Comparison of ENCODE assay signal across 26 cellular contexts in genomic region chr2:232484628-232485332, GRCh38. TPM values are rescaled to one million over a fixed set of nuclear protein-coding genes. Genes with fewer than 3 reads are reported as not detected.
DNase-seq lines count a peak whose midpoint lies in the region; ATAC-seq and TF ChIP-seq lines count a peak whose summit lies in the region.
"Had no signal": no experiment of that assay in that cellular context is flagged by ENCODE, and none has a peak within 500 bp of the region (broad histone marks: within the 10 kb centered on the region; RNA-seq: fewer than 3 reads in every experiment).

No MANE protein-coding gene starts in this region.

- peaks cover 74% of the 10 kb centered on the region for H3K27me3 Mint-ChIP-seq in activated naive CD4-positive, alpha-beta T cell treated with anti-CD3 and anti-CD28 coated beads, Interleukin-2, amount 10 ng/mL, durations not matched to agents 7 days and 5 days
- peaks cover 20 to 50% of the 10 kb centered on the region in 2 donors for H3K27me3 Mint-ChIP-seq in T-cell
- peaks cover 68% of the 10 kb centered on the region for H3K27me3 Mint-ChIP-seq in endodermal cell (ENCODE audit: insufficient read depth)
- peaks cover 34% of the 10 kb centered on the region for H3K27me3 Mint-ChIP-seq in osteocyte (ENCODE audit: unreplicated experiment)

- no peak for ATAC-seq in T-cell (replicated peaks in 1 of 4)
- ATAC-seq in stimulated activated effector memory CD8-positive, alpha-beta T cell treated with anti-CD3 and anti-CD28 coated beads, Interleukin-12 subunit alpha, Interleukin-12 subunit beta, amount 100 ng/mL, for 72 hours = no peak
- ATAC-seq in GM18870 (IDR thresholded peaks at IDR 0.05; ENCODE audit: unreplicated experiment) = no peak
- ATAC-seq: heart right ventricle had no signal

- WGBS in endodermal cell (ENCODE audit: insufficient coverage in 1 of 2, insufficient read length in 1 of 2), 2 experiments = 87 to 91% methylated on average over 6 to 12 of the region's 12 CpGs

- no peaks in the 10 kb centered on the region for H3K9me3 ChIP-seq in endodermal cell (ENCODE audit: control insufficient read depth, low read length)
- H3K9me3 ChIP-seq: HAP-1, heart right ventricle, suprapubic skin had no signal

- DNase-seq in activated naive CD4-positive, alpha-beta T cell treated with anti-CD3 and anti-CD28 coated beads, Interleukin-2, amount 10 ng/mL, durations not matched to agents 7 days and 5 days = peak; percentile 16
- DNase-seq in activated naive CD4-positive, alpha-beta T cell (lab: John Stamatoyannopoulos, UW) = no peak
- no peak for DNase-seq in T-cell
- DNase-seq in endodermal cell = peak; percentile 42
- no peak for DNase-seq in osteocyte (ENCODE audit: extremely low spot score, unreplicated experiment)
- no peak for DNase-seq in stimulated activated effector memory CD8-positive, alpha-beta T cell treated with anti-CD3 and anti-CD28 coated beads, Interleukin-12 subunit alpha, Interleukin-12 subunit beta, amount 100 ng/mL, for 72 hours (ENCODE audit: low spot score in 2 of 2)
- no peak for DNase-seq in activated CD4-positive, alpha-beta T cell treated with anti-CD3 and anti-CD28 coated beads for 1 hour
- DNase-seq: ACHN; activated CD4-positive, CD25-positive, alpha-beta regulatory T cell; cortex of kidney; GF-D8; heart right ventricle; islet precursor cell; mammary epithelial cell; NCI-H1105 treated with DMSO at 0.1 percent for 48 hours; NCI-H524 treated with DMSO at 0.1 percent for 48 hours; SHP77 had no signal

- no peak overlapping the region for H3K4me3 ChIP-seq in endodermal cell (ENCODE audit: low read length)
- H3K4me3 ChIP-seq: HAP-1, heart right ventricle, smooth muscle cell had no signal

- no peak overlapping the region for H3K27ac Mint-ChIP-seq in activated naive CD4-positive, alpha-beta T cell treated with anti-CD3 and anti-CD28 coated beads, Interleukin-2, amount 10 ng/mL, durations not matched to agents 7 days and 5 days
- no peak overlapping the region for H3K27ac Mint-ChIP-seq in T-cell
- no peak overlapping the region for H3K27ac Mint-ChIP-seq in endodermal cell
- no peak overlapping the region for H3K27ac Mint-ChIP-seq in osteocyte (ENCODE audit: unreplicated experiment)
- H3K27ac Mint-ChIP-seq in stimulated activated effector memory CD8-positive, alpha-beta T cell treated with anti-CD3 and anti-CD28 coated beads, Interleukin-12 subunit alpha, Interleukin-12 subunit beta, amount 100 ng/mL, for 72 hours = no peak overlapping the region
- H3K27ac Mint-ChIP-seq: CD14-positive monocyte had no signal

- H3K36me3 ChIP-seq in endodermal cell (ENCODE audit: control insufficient read depth, insufficient read depth, low read length) = no peaks in the 10 kb centered on the region
- H3K36me3 ChIP-seq: HAP-1, heart right ventricle, suprapubic skin had no signal

- H3K9ac ChIP-seq in endodermal cell (ENCODE audit: extremely low read depth, low read length, poor library complexity, severe bottlenecking) = no peak overlapping the region

- POLR2A ChIA-PET in T-cell (lab: Charles Lee) = no interaction called here

- no peak overlapping the region for H3K4me3 Mint-ChIP-seq in activated naive CD4-positive, alpha-beta T cell treated with anti-CD3 and anti-CD28 coated beads, Interleukin-2, amount 10 ng/mL, durations not matched to agents 7 days and 5 days
- peak overlapping the region; percentile 28 to 58 (median 53) for H3K4me3 Mint-ChIP-seq in T-cell
- peak overlapping the region; percentile 37 for H3K4me3 Mint-ChIP-seq in endodermal cell
- H3K4me3 Mint-ChIP-seq in osteocyte (ENCODE audit: unreplicated experiment) = peak overlapping the region; percentile 38
- H3K4me3 Mint-ChIP-seq in stimulated activated effector memory CD8-positive, alpha-beta T cell treated with anti-CD3 and anti-CD28 coated beads, Interleukin-12 subunit alpha, Interleukin-12 subunit beta, amount 100 ng/mL, for 72 hours = no peak overlapping the region

- H3K4me1 Mint-ChIP-seq in activated naive CD4-positive, alpha-beta T cell treated with anti-CD3 and anti-CD28 coated beads, Interleukin-2, amount 10 ng/mL, durations not matched to agents 7 days and 5 days = peaks cover 14% of the 10 kb centered on the region
- H3K4me1 Mint-ChIP-seq in T-cell = peaks cover 0 to 16% (median 12%) of the 10 kb centered on the region in 3 donors
- peaks cover 6% of the 10 kb centered on the region for H3K4me1 Mint-ChIP-seq in endodermal cell
- peaks cover 7% of the 10 kb centered on the region for H3K4me1 Mint-ChIP-seq in osteocyte (ENCODE audit: unreplicated experiment)
- no peaks in the 10 kb centered on the region for H3K4me1 Mint-ChIP-seq in stimulated activated effector memory CD8-positive, alpha-beta T cell treated with anti-CD3 and anti-CD28 coated beads, Interleukin-12 subunit alpha, Interleukin-12 subunit beta, amount 100 ng/mL, for 72 hours
- H3K4me1 Mint-ChIP-seq: CD14-positive monocyte had no signal

- TF ChIP-seq CTCF in endodermal cell (conservative IDR thresholded peaks at IDR 0.05) = no peak
- no peak for TF ChIP-seq CTCF in osteocyte (IDR thresholded peaks at IDR 0.05)

- no peaks in the 10 kb centered on the region for H3K9me3 Mint-ChIP-seq in activated naive CD4-positive, alpha-beta T cell treated with anti-CD3 and anti-CD28 coated beads, Interleukin-2, amount 10 ng/mL, durations not matched to agents 7 days and 5 days
- H3K9me3 Mint-ChIP-seq in T-cell (no peaks in the 10 kb centered on the region), endodermal cell (no peaks in the 10 kb centered on the region), osteocyte (ENCODE audit: unreplicated experiment) (no peaks in the 10 kb centered on the region)
- no peaks in the 10 kb centered on the region for H3K9me3 Mint-ChIP-seq in stimulated activated effector memory CD8-positive, alpha-beta T cell treated with anti-CD3 and anti-CD28 coated beads, Interleukin-12 subunit alpha, Interleukin-12 subunit beta, amount 100 ng/mL, for 72 hours

- H3K27me3 ChIP-seq in endodermal cell (ENCODE audit: control insufficient read depth, insufficient read depth, low read length, poor library complexity, severe bottlenecking) = peaks cover 71% of the 10 kb centered on the region

- no peak overlapping the region for H3K27ac ChIP-seq in endodermal cell (ENCODE audit: low read depth, low read length)
- H3K27ac ChIP-seq: heart right ventricle, suprapubic skin had no signal

- no peaks in the 10 kb centered on the region for H3K36me3 Mint-ChIP-seq in activated naive CD4-positive, alpha-beta T cell treated with anti-CD3 and anti-CD28 coated beads, Interleukin-2, amount 10 ng/mL, durations not matched to agents 7 days and 5 days
- no peaks in the 10 kb centered on the region for H3K36me3 Mint-ChIP-seq in T-cell
- H3K36me3 Mint-ChIP-seq in endodermal cell (ENCODE audit: low read depth) = no peaks in the 10 kb centered on the region
- H3K36me3 Mint-ChIP-seq in osteocyte (ENCODE audit: unreplicated experiment) = no peaks in the 10 kb centered on the region
- H3K36me3 Mint-ChIP-seq in stimulated activated effector memory CD8-positive, alpha-beta T cell treated with anti-CD3 and anti-CD28 coated beads, Interleukin-12 subunit alpha, Interleukin-12 subunit beta, amount 100 ng/mL, for 72 hours = no peaks in the 10 kb centered on the region
- H3K36me3 Mint-ChIP-seq: CD14-positive monocyte had no signal

- no peaks in the 10 kb centered on the region for H3K4me1 ChIP-seq in endodermal cell (ENCODE audit: control insufficient read depth, insufficient read depth, low read length)
- H3K4me1 ChIP-seq: HAP-1 had no signal

- CTCF ChIA-PET in activated naive CD4-positive, alpha-beta T cell treated with anti-CD3 and anti-CD28 coated beads, Interleukin-2, amount 10 ng/mL, durations not matched to agents 7 days and 5 days (lab: Charles Lee) = no interaction called here
- CTCF ChIA-PET in T-cell (lab: Charles Lee) = no interaction called here

RNA-seq across cellular contexts. Expression of gene ECEL1, which starts 2.9 kb away (rescaled TPM):
- total RNA-seq in T-cell = under 1 TPM in 2 of 5 donors, not detected in 3; 0.15 to 0.19 TPM
- total RNA-seq in endodermal cell = 1 to 10 TPM; 1.6 to 4.6 TPM
- polyA plus RNA-seq in endodermal cell (2013, experiment 1 of 2) = 16.1 TPM
- 12.0 TPM for polyA plus RNA-seq in endodermal cell (2013, experiment 2 of 2)
- 0.13 and 0.60 TPM in 2 replicates for total RNA-seq in osteocyte
- total RNA-seq: mammary epithelial cell, myocyte, pulmonary artery endothelial cell, smooth muscle cell had no signal
- polyA plus RNA-seq: CD14-positive monocyte, mammary epithelial cell, smooth muscle cell had no signal

RNA-seq across cellular contexts. Expression of gene ALPI, which starts 28.8 kb away (rescaled TPM):
- total RNA-seq in T-cell (not detected), endodermal cell (not detected), osteocyte (not detected in 2 replicates)
- polyA plus RNA-seq in endodermal cell (2013, experiment 1 of 2) = not detected
- polyA plus RNA-seq in endodermal cell (2013, experiment 2 of 2) = not detected
- total RNA-seq: activated CD8-positive, alpha-beta memory T cell treated with anti-CD3 and anti-CD28 coated beads for 36 hours; heart right ventricle; mammary epithelial cell; myocyte; pulmonary artery endothelial cell; smooth muscle cell; suprapubic skin; T-helper 2 cell treated with Interferon-gamma antibody and Interleukin-4, amounts not matched to agents 100 ng/mL and 5 ng/mL, for 36 hours had no signal
- polyA plus RNA-seq: CD14-positive monocyte, heart right ventricle, mammary epithelial cell, smooth muscle cell had no signal

RNA-seq across cellular contexts. Expression of gene PRSS56, which starts 35.4 kb away (rescaled TPM):
- total RNA-seq in T-cell (not detected), endodermal cell (not detected), osteocyte (not detected in 2 replicates)
- polyA plus RNA-seq in endodermal cell (2013, experiment 1 of 2) = 8.4 TPM
- polyA plus RNA-seq in endodermal cell (2013, experiment 2 of 2) = 3.4 TPM
- total RNA-seq: activated CD8-positive, alpha-beta memory T cell treated with anti-CD3 and anti-CD28 coated beads for 36 hours; mammary epithelial cell; pulmonary artery endothelial cell; smooth muscle cell; suprapubic skin; T-helper 2 cell treated with Interferon-gamma antibody and Interleukin-4, amounts not matched to agents 100 ng/mL and 5 ng/mL, for 36 hours had no signal
- polyA plus RNA-seq: CD14-positive monocyte, mammary epithelial cell, smooth muscle cell had no signal

RNA-seq across cellular contexts. Expression of gene CHRND, which starts 41.2 kb away (rescaled TPM):
- total RNA-seq in T-cell = not detected
- under 1 TPM in 1 of 2 donors, not detected in 1; 0.11 TPM for total RNA-seq in endodermal cell
- polyA plus RNA-seq in endodermal cell (2013, experiment 1 of 2) = 1.2 TPM
- polyA plus RNA-seq in endodermal cell (2013, experiment 2 of 2) = 0.70 TPM
- not detected in 2 replicates for total RNA-seq in osteocyte
- total RNA-seq: activated CD8-positive, alpha-beta memory T cell treated with anti-CD3 and anti-CD28 coated beads for 36 hours; mammary epithelial cell; pulmonary artery endothelial cell; smooth muscle cell; suprapubic skin; T-helper 2 cell treated with Interferon-gamma antibody and Interleukin-4, amounts not matched to agents 100 ng/mL and 5 ng/mL, for 36 hours had no signal
- polyA plus RNA-seq: CD14-positive monocyte, mammary epithelial cell, smooth muscle cell had no signal

RNA-seq across cellular contexts. Expression of gene CHRNG, which starts 54.7 kb away (rescaled TPM):
- total RNA-seq in T-cell = not detected
- total RNA-seq in endodermal cell = not detected
- polyA plus RNA-seq in endodermal cell (2013, experiment 1 of 2) = 0.39 TPM
- polyA plus RNA-seq in endodermal cell (2013, experiment 2 of 2) = 0.33 TPM
- not detected in 2 replicates for total RNA-seq in osteocyte
- total RNA-seq: activated CD8-positive, alpha-beta memory T cell treated with anti-CD3 and anti-CD28 coated beads for 36 hours; heart right ventricle; mammary epithelial cell; pulmonary artery endothelial cell; smooth muscle cell; suprapubic skin; T-helper 2 cell treated with Interferon-gamma antibody and Interleukin-4, amounts not matched to agents 100 ng/mL and 5 ng/mL, for 36 hours had no signal
- polyA plus RNA-seq: CD14-positive monocyte, heart right ventricle, mammary epithelial cell, smooth muscle cell had no signal

Comparison
In these comparisons a context has a peak if more than half of its experiments do, and no peak if none do; other contexts are left out.
1. DNase-seq: peak in activated naive CD4-positive, alpha-beta T cell treated with anti-CD3 and anti-CD28 coated beads, Interleukin-2, amount 10 ng/mL, durations not matched to agents 7 days and 5 days (single experiment) and endodermal cell (single experiment); none in activated naive CD4-positive, alpha-beta T cell (0 of 4), T-cell (0 of 34), osteocyte (single experiment), stimulated activated effector memory CD8-positive, alpha-beta T cell treated with anti-CD3 and anti-CD28 coated beads, Interleukin-12 subunit alpha, Interleukin-12 subunit beta, amount 100 ng/mL, for 72 hours (0 of 2) and activated CD4-positive, alpha-beta T cell treated with anti-CD3 and anti-CD28 coated beads for 1 hour (single experiment).
2. H3K4me3 Mint-ChIP-seq: peak in T-cell (3 of 3), endodermal cell (single experiment) and osteocyte (single experiment); none in activated naive CD4-positive, alpha-beta T cell treated with anti-CD3 and anti-CD28 coated beads, Interleukin-2, amount 10 ng/mL, durations not matched to agents 7 days and 5 days (single experiment) and stimulated activated effector memory CD8-positive, alpha-beta T cell treated with anti-CD3 and anti-CD28 coated beads, Interleukin-12 subunit alpha, Interleukin-12 subunit beta, amount 100 ng/mL, for 72 hours (single experiment).